Comparison of ENCODE assay signal across 13 cellular contexts in the genomic region with DNA sequence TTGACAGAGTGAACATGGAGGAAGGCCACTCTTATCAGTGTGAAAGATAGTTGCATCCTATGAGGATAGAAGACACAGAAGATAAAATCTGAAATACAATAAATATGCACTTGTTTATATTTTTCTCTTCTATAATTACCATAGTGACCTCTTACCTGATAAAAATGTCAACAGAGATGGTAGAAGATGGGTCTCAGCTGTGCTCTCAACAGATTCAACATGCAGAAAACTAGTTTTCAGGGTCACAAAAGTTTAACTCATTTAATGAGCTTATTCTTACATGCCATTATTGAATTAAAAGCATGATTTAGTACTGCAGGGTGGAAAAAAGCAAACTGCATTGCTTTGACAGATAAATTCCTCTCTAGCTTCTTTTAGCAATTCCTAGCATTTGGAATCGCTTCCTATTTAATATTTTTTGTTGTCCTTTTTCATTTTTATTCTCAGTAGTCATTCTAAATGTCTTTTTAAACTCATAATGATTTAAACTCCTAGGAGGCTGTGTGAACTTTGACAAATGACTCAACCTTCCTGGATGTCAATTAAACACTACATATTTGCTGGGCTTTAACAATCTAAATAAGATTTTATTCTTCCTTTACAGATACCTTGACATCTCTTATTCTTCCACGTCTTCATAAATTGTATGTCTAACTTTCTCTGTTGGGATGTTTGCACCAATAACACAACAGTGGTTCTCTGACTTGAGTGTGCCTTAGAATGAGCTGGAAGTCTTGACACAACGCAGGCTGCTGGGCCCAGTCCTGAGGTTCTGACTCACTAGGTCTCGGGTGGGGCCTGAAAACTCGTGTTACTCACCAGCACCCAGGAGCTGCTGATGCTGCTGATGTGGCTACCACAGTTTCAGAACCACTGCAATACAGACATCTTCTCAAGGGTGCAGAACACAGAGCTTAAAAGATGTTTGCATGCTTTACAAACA.
DNase-seq lines count a peak whose midpoint lies in the region; ATAC-seq, FAIRE-seq and TF ChIP-seq lines count a peak whose summit lies in the region.
"Had no signal": no experiment of that assay in that cellular context is flagged by ENCODE, and none has a peak within 500 bp of the region (broad histone marks: within the 10 kb centered on the region; RNA-seq: fewer than 3 reads in every experiment).

No MANE protein-coding gene starts in this region.

- TF ChIP-seq CTCF in BJ (IDR thresholded peaks at IDR 0.05; ENCODE audit: insufficient read depth, low read depth, low read length): no peak
- TF ChIP-seq CTCF in fibroblast of pulmonary artery (IDR thresholded peaks at IDR 0.05; ENCODE audit: low read length, missing control alignments): no peak
- no peak for TF ChIP-seq CTCF in osteocyte (IDR thresholded peaks at IDR 0.05)

- no peaks in the 10 kb centered on the region for H3K27me3 ChIP-seq in BJ (ENCODE audit: control insufficient read depth, insufficient read depth, low read length)
- H3K27me3 ChIP-seq: spleen had no signal

- DNase-seq in BJ (ENCODE audit: low read depth) (peak; percentile 44), RCC 7860 (ENCODE audit: low spot score) (peak; percentile 84), fibroblast of pulmonary artery (ENCODE audit: low read depth) (peak; percentile 60), osteocyte (ENCODE audit: extremely low spot score, unreplicated experiment) (no peak), SHP77 (lab: John Stamatoyannopoulos, UW) (no peak)
- no peak for DNase-seq in activated CD4-positive, alpha-beta T cell treated with anti-CD3 and anti-CD28 coated beads for 48 hours
- no peak for DNase-seq in stimulated activated CD4-positive, alpha-beta T cell treated with anti-CD3 and anti-CD28 coated beads, Interleukin-2, amount 100 ng/mL, for 24 hours
- DNase-seq: CD8-positive, alpha-beta T cell; cortex of kidney; spleen had no signal

- no peaks in the 10 kb centered on the region for H3K36me3 Mint-ChIP-seq in osteocyte (ENCODE audit: unreplicated experiment)
- H3K36me3 Mint-ChIP-seq: CD8-positive, alpha-beta T cell had no signal

- H3K36me3 ChIP-seq in BJ (ENCODE audit: control insufficient read depth, insufficient read depth, low read length): no peaks in the 10 kb centered on the region
- H3K36me3 ChIP-seq: spleen had no signal

- H3K4me3 ChIP-seq in BJ (ENCODE audit: low read depth, low read length): no peak overlapping the region
- H3K4me3 ChIP-seq in fibroblast of pulmonary artery (replicated peaks; ENCODE audit: low read depth, low read length): no peak overlapping the region
- H3K4me3 ChIP-seq: spleen had no signal

- no peak overlapping the region for H3K4me3 Mint-ChIP-seq in osteocyte (ENCODE audit: unreplicated experiment)
- H3K4me3 Mint-ChIP-seq: CD8-positive, alpha-beta T cell; stimulated activated naive CD8-positive, alpha-beta T cell treated with anti-CD3 and anti-CD28 coated beads, Interleukin-15, Interleukin-2, amounts not matched to agents 100 ng/mL and 50 ng/mL, for 24 hours had no signal

- peak; percentile 93 for FAIRE-seq in RCC 7860 (lab: Jason Lieb, UNC)

- ATAC-seq in HG03108 (IDR thresholded peaks at IDR 0.05; ENCODE audit: unreplicated experiment): no peak
- ATAC-seq: CD8-positive, alpha-beta T cell; left lobe of liver had no signal

- H3K9me3 Mint-ChIP-seq in osteocyte (ENCODE audit: unreplicated experiment): no peaks in the 10 kb centered on the region

- peak overlapping the region; percentile 83 for H3K27ac Mint-ChIP-seq in osteocyte (ENCODE audit: unreplicated experiment)
- H3K27ac Mint-ChIP-seq: CD8-positive, alpha-beta T cell; stimulated activated naive CD8-positive, alpha-beta T cell treated with anti-CD3 and anti-CD28 coated beads, Interleukin-15, Interleukin-2, amounts not matched to agents 100 ng/mL and 50 ng/mL, for 24 hours had no signal

- no peaks in the 10 kb centered on the region for H3K27me3 Mint-ChIP-seq in osteocyte (ENCODE audit: unreplicated experiment)
- H3K27me3 Mint-ChIP-seq: stimulated activated naive CD8-positive, alpha-beta T cell treated with anti-CD3 and anti-CD28 coated beads, Interleukin-15, Interleukin-2, amounts not matched to agents 100 ng/mL and 50 ng/mL, for 24 hours had no signal

- H3K4me1 Mint-ChIP-seq in osteocyte (ENCODE audit: unreplicated experiment): peaks cover 38% of the 10 kb centered on the region

- POLR2A ChIA-PET in BJ (lab: Charles Lee): no interaction called here

- CTCF ChIA-PET in BJ (lab: Yijun Ruan, JAX): interaction anchor here (0.7 to 3.3 kb wide), 3 partner anchors 8 to 85 kb away, joined by 3 to 12 read pairs (median 4); no protein-coding TSS in a partner anchor

Comparison
In these comparisons a context has a peak if more than half of its experiments do, and no peak if none do; other contexts are left out.
1. DNase-seq: peak in BJ (single experiment), RCC 7860 (single experiment) and fibroblast of pulmonary artery (single experiment); none in osteocyte (single experiment), activated CD4-positive, alpha-beta T cell treated with anti-CD3 and anti-CD28 coated beads for 48 hours (single experiment), SHP77 (0 of 2) and stimulated activated CD4-positive, alpha-beta T cell treated with anti-CD3 and anti-CD28 coated beads, Interleukin-2, amount 100 ng/mL, for 24 hours (0 of 2).